1 cellular context compared by ENCODE assay signal in genomic region chr6:73580247-73581149, GRCh38.
TF ChIP-seq lines count a peak whose summit lies in the region.

No MANE protein-coding gene starts in this region.

TF ChIP-seq in HepG2, 621 proteins besides CTCF, POLR2A, EP300 and RAD21 (continued from another document and continues in another):
- TF ChIP-seq RERE (CRISPR knock-in tag; IDR thresholded peaks at IDR 0.05; ENCODE audit: low read depth): peak; percentile 48; the same call in 1 of the 2 replicates
- TF ChIP-seq BATF2 (CRISPR knock-in tag; IDR thresholded peaks at IDR 0.05): no peak
- no peak for TF ChIP-seq KLF12 (CRISPR knock-in tag; IDR thresholded peaks at IDR 0.05; ENCODE audit: borderline replicate concordance)
- no peak for TF ChIP-seq KDM5A (IDR thresholded peaks at IDR 0.05; ENCODE audit: borderline replicate concordance, low read length)
- TF ChIP-seq RXRA (CRISPR knock-in tag; IDR thresholded peaks at IDR 0.05): peak; percentile 47; the same call in 1 of the 2 replicates
- no peak for TF ChIP-seq NR1H2 (CRISPR knock-in tag; IDR thresholded peaks at IDR 0.05; ENCODE audit: borderline replicate concordance, low read depth)
- no peak for TF ChIP-seq ETS1 (CRISPR knock-in tag; IDR thresholded peaks at IDR 0.05)
- no peak for TF ChIP-seq RAD51 (IDR thresholded peaks at IDR 0.05; ENCODE audit: borderline replicate concordance)
- no peak for TF ChIP-seq ADNP (CRISPR knock-in tag; IDR thresholded peaks at IDR 0.05)
- TF ChIP-seq ZNF816 (CRISPR knock-in tag; IDR thresholded peaks at IDR 0.05; ENCODE audit: borderline replicate concordance): 0 out of 2 replicates have a peak, but pooled peaks have one; percentile 60
- no peak for TF ChIP-seq SP1 (IDR thresholded peaks at IDR 0.05)
- no peak for TF ChIP-seq SP1 (CRISPR knock-in tag; IDR thresholded peaks at IDR 0.05)
- TF ChIP-seq SRSF4 (IDR thresholded peaks at IDR 0.05; ENCODE audit: low read depth, low read length, poor library complexity, severe bottlenecking): no peak
- TF ChIP-seq HOMEZ (CRISPR knock-in tag; IDR thresholded peaks at IDR 0.05; ENCODE audit: low read depth): no peak
- TF ChIP-seq ZFP82 (CRISPR knock-in tag; IDR thresholded peaks at IDR 0.05; ENCODE audit: borderline replicate concordance): no peak
- no peak for TF ChIP-seq CENPX (CRISPR knock-in tag; IDR thresholded peaks at IDR 0.05)
- TF ChIP-seq ZBTB46 (CRISPR knock-in tag; IDR thresholded peaks at IDR 0.05; ENCODE audit: borderline replicate concordance): no peak
- TF ChIP-seq ZSCAN29 (CRISPR knock-in tag; conservative IDR thresholded peaks at IDR 0.05): peak; percentile 90; the same call in 1 of the 2 replicates
- no peak for TF ChIP-seq TSC22D2 (CRISPR knock-in tag; IDR thresholded peaks at IDR 0.05; ENCODE audit: borderline replicate concordance)
- TF ChIP-seq MAFK (conservative IDR thresholded peaks at IDR 0.05 in 1 of 2, IDR thresholded peaks at IDR 0.05 in 1 of 2; ENCODE audit: low read length in 2 of 2): 0 out of 4 replicates have a peak, but pooled peaks have one; percentile 12 to 29
- TF ChIP-seq ZNF777 (CRISPR knock-in tag; IDR thresholded peaks at IDR 0.05): no peak
- no peak for TF ChIP-seq REL (CRISPR knock-in tag; conservative IDR thresholded peaks at IDR 0.05)
- no peak for TF ChIP-seq NR2C2 (CRISPR knock-in tag; IDR thresholded peaks at IDR 0.05; ENCODE audit: borderline replicate concordance)
- TF ChIP-seq MAFG (CRISPR knock-in tag; IDR thresholded peaks at IDR 0.05): no peak
- TF ChIP-seq NFE2L1 (CRISPR knock-in tag; IDR thresholded peaks at IDR 0.05; ENCODE audit: borderline replicate concordance): 0 out of 2 replicates have a peak, but pooled peaks have one; percentile 36
- no peak for TF ChIP-seq SMARCE1 (IDR thresholded peaks at IDR 0.05; ENCODE audit: borderline replicate concordance)
- no peak for TF ChIP-seq ZC3H4 (CRISPR knock-in tag; IDR thresholded peaks at IDR 0.05; ENCODE audit: borderline replicate concordance)
- 0 out of 2 replicates have a peak, but pooled peaks have one; percentile 14 for TF ChIP-seq REPIN1 (CRISPR knock-in tag; IDR thresholded peaks at IDR 0.05; ENCODE audit: borderline replicate concordance, low read depth)
- TF ChIP-seq NCOA1 (CRISPR knock-in tag; IDR thresholded peaks at IDR 0.05): no peak
- no peak for TF ChIP-seq STAT5B (CRISPR knock-in tag; IDR thresholded peaks at IDR 0.05)
- no peak for TF ChIP-seq ZBTB34 (CRISPR knock-in tag; IDR thresholded peaks at IDR 0.05)
- TF ChIP-seq SUZ12 (IDR thresholded peaks at IDR 0.05; ENCODE audit: low read depth, low read length): no peak
- no peak for TF ChIP-seq RBM39 (IDR thresholded peaks at IDR 0.05; ENCODE audit: low read depth, low read length, poor library complexity, severe bottlenecking)
- TF ChIP-seq ATF1 (CRISPR knock-in tag; IDR thresholded peaks at IDR 0.05): no peak
- TF ChIP-seq FOXP1 (IDR thresholded peaks at IDR 0.05): no peak
- TF ChIP-seq FOXP1 (CRISPR knock-in tag; IDR thresholded peaks at IDR 0.05): peak; percentile 66
- no peak for TF ChIP-seq RNF219 (CRISPR knock-in tag; IDR thresholded peaks at IDR 0.05)
- TF ChIP-seq ZNF564 (CRISPR knock-in tag; IDR thresholded peaks at IDR 0.05): no peak
- TF ChIP-seq ZNF616 (CRISPR knock-in tag; IDR thresholded peaks at IDR 0.05; ENCODE audit: low read depth): no peak
- TF ChIP-seq ZSCAN25 (CRISPR knock-in tag; IDR thresholded peaks at IDR 0.05): no peak
- TF ChIP-seq FOXC1 (CRISPR knock-in tag; IDR thresholded peaks at IDR 0.05; ENCODE audit: borderline replicate concordance): no peak
- TF ChIP-seq GABPA (IDR thresholded peaks at IDR 0.05; ENCODE audit: low read depth, low read length): no peak
- no peak for TF ChIP-seq GABPA (CRISPR knock-in tag; IDR thresholded peaks at IDR 0.05; ENCODE audit: low read depth)
- no peak for TF ChIP-seq GPBP1L1 (CRISPR knock-in tag; IDR thresholded peaks at IDR 0.05)
- TF ChIP-seq FOXJ3 (CRISPR knock-in tag; IDR thresholded peaks at IDR 0.05; ENCODE audit: borderline replicate concordance): no peak
- no peak for TF ChIP-seq ZNF276 (CRISPR knock-in tag; IDR thresholded peaks at IDR 0.05; ENCODE audit: low read depth)
- TF ChIP-seq SMC3 (IDR thresholded peaks at IDR 0.05; ENCODE audit: low read length): peak; percentile 42
- no peak for TF ChIP-seq PHB2 (IDR thresholded peaks at IDR 0.05; ENCODE audit: partially characterized antibody)
- TF ChIP-seq PHF8 (CRISPR knock-in tag; IDR thresholded peaks at IDR 0.05): peak; percentile 54; the same call in 1 of the 2 replicates
- TF ChIP-seq HNRNPL (IDR thresholded peaks at IDR 0.05; ENCODE audit: low read depth, low read length): no peak
- no peak for TF ChIP-seq POLR2AphosphoS2 (IDR thresholded peaks at IDR 0.05; ENCODE audit: low read depth, low read length)
- TF ChIP-seq HHEX (CRISPR knock-in tag; IDR thresholded peaks at IDR 0.05): no peak
- peak; percentile 67; the same call in 1 of the 2 replicates for TF ChIP-seq MEIS2 (CRISPR knock-in tag; IDR thresholded peaks at IDR 0.05)
